In the genomic region with DNA sequence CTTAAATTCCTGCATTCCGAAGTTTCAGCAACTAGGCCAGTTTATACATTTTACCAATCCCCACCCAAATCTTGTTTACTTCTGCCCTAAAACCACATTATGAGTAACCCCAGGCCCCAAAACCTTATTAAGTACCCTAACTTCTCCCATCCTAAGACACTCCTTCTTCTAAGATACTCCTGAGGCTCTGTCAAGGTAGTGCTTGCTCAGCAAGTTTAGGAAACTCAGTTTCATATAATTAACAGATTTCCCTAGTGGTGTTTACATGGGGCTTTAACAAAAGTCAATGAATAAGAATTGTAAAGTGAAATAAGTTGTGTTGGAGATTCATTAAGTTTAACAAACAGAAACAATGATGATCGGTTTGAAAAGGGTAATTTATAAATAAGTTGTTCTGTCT, we compare ENCODE assay signal across 17 cellular contexts.
DNase-seq lines count a peak whose midpoint lies in the region; ATAC-seq, FAIRE-seq and TF ChIP-seq lines count a peak whose summit lies in the region.
"Had no signal": no experiment of that assay in that cellular context is flagged by ENCODE, and none has a peak within 500 bp of the region (broad histone marks: within the 10 kb centered on the region; RNA-seq: fewer than 3 reads in every experiment).

No MANE protein-coding gene starts in this region.

- no peak for TF ChIP-seq EP300 in K562 (IDR thresholded peaks at IDR 0.05; ENCODE audit: low read length)

- TF ChIP-seq CTCF in KMS-11 (conservative IDR thresholded peaks at IDR 0.05; ENCODE audit: low read depth, low read length) (no peak), K562 (IDR thresholded peaks at IDR 0.05 in 2 of 3, conservative IDR thresholded peaks at IDR 0.05 in 1 of 3; ENCODE audit: insufficient read depth in 2 of 3, low read depth in 1 of 3, low read length in 3 of 3) (no peak), gastrocnemius medialis (IDR thresholded peaks at IDR 0.05 in 4 of 5, conservative IDR thresholded peaks at IDR 0.05 in 1 of 5) (no peak), smooth muscle cell (IDR thresholded peaks at IDR 0.05; ENCODE audit: borderline replicate concordance, insufficient read depth, poor library complexity, severe bottlenecking) (no peak)

- no peak for FAIRE-seq in K562 (lab: Jason Lieb, UNC)
- FAIRE-seq: G401.6 had no signal

- H3K9ac ChIP-seq in KMS-11: no peak overlapping the region
- no peak overlapping the region for H3K9ac ChIP-seq in K562 (ENCODE audit: insufficient read depth in 1 of 2, low read depth in 2 of 2, low read length in 2 of 2)
- H3K9ac ChIP-seq in smooth muscle cell (ENCODE audit: low read depth): no peak overlapping the region
- H3K9ac ChIP-seq: BLaER1 treated with 17β-estradiol and CSF1 and Interleukin-3, amounts not matched to agents 10 nM and 100 nM had no signal

- peaks cover 11% of the 10 kb centered on the region for H3K4me1 Mint-ChIP-seq in T-helper 2 cell treated with Interferon-gamma antibody and Interleukin-4, amounts not matched to agents 5 μg/mL and 100 μg/mL, for 36 hours (ENCODE audit: low read depth)

- H4K20me1 ChIP-seq in KMS-11 (ENCODE audit: insufficient read depth) (no peaks in the 10 kb centered on the region), K562 (replicated peaks; ENCODE audit: control insufficient read depth, insufficient read depth, low read length) (no peaks in the 10 kb centered on the region), smooth muscle cell (ENCODE audit: low read depth) (no peaks in the 10 kb centered on the region)

- CTCF ChIA-PET in K562 (lab: Yijun Ruan, JAX; ENCODE audit: low intra/inter-chr PET ratio): no interaction called here

- TF ChIP-seq POLR2A in K562 (conservative IDR thresholded peaks at IDR 0.05): no peak
- no peak for TF ChIP-seq POLR2A in gastrocnemius medialis (IDR thresholded peaks at IDR 0.05)

- H3K27me3 Mint-ChIP-seq in T-helper 2 cell treated with Interferon-gamma antibody and Interleukin-4, amounts not matched to agents 5 μg/mL and 100 μg/mL, for 36 hours (ENCODE audit: low read depth): peaks cover 22% of the 10 kb centered on the region

- no peaks in the 10 kb centered on the region for H3F3A ChIP-seq in smooth muscle cell (ENCODE audit: low read depth)

- in situ Hi-C loops in K562 (cut with MboI): no loop called here
- in situ Hi-C loops in gastrocnemius medialis (cut with MboI; ENCODE audit: low sequenced_read_pairs in 4 of 4): no loop called here

- no peak for DNase-seq in T-helper 2 cell treated with Interferon-gamma antibody and Interleukin-4, amounts not matched to agents 5 μg/mL and 100 μg/mL, for 36 hours (ENCODE audit: low spot score)
- DNase-seq in T-helper 2 cell (no peak), K562 (ENCODE audit: extremely low read depth in 1 of 4, low spot score in 3 of 4) (no peak), gastrocnemius medialis (no peak), smooth muscle cell (lab: John Stamatoyannopoulos, UW; ENCODE audit: unreplicated experiment) (no peak)
- DNase-seq in activated naive CD4-positive, alpha-beta T cell treated with anti-CD3 and anti-CD28 coated beads, Interleukin-2, amount 50 U/mL, for 72 hours (ENCODE audit: low spot score in 2 of 2): no peak
- DNase-seq in stimulated activated CD4-positive, alpha-beta T cell treated with anti-CD3 and anti-CD28 coated beads, Interleukin-2, amount 100 ng/mL, for 24 hours: no peak
- DNase-seq: 8988T, DMS79 treated with DMSO at 0.1 percent for 48 hours, H7, Kasumi-1, NCI-H1417 treated with DMSO at 0.1 percent for 48 hours, NCI-H2029, NCI-H2171 treated with DMSO at 0.1 percent for 48 hours had no signal

- no peaks in the 10 kb centered on the region for H3K36me3 Mint-ChIP-seq in T-helper 2 cell treated with Interferon-gamma antibody and Interleukin-4, amounts not matched to agents 5 μg/mL and 100 μg/mL, for 36 hours (ENCODE audit: low read depth)
- H3K36me3 Mint-ChIP-seq in activated naive CD4-positive, alpha-beta T cell treated with anti-CD3 and anti-CD28 coated beads, Interleukin-2, amount 50 U/mL, for 72 hours: no peaks in the 10 kb centered on the region

- WGBS in K562 (ENCODE audit: insufficient coverage, low coverage, missing lambda C conversion rate): 86% methylated on average over 2 of the region's 2 CpGs
- 96% methylated on average over 2 of the region's 2 CpGs for WGBS in smooth muscle cell (ENCODE audit: low lambda C conversion rate)

- POLR2A ChIA-PET in K562 (lab: Yijun Ruan, JAX): no interaction called here

- H3K4me3 ChIP-seq in KMS-11 (IDR thresholded peaks at IDR 0.05; ENCODE audit: insufficient read depth, low read depth, low read length): no peak overlapping the region
- H3K4me3 ChIP-seq in K562: no peak overlapping the region
- H3K4me3 ChIP-seq in gastrocnemius medialis: no peak overlapping the region
- H3K4me3 ChIP-seq in smooth muscle cell: no peak overlapping the region
- H3K4me3 ChIP-seq: BLaER1 treated with 17β-estradiol and CSF1 and Interleukin-3, amounts not matched to agents 10 nM and 100 nM had no signal

- H3K27me3 ChIP-seq in KMS-11 (ENCODE audit: insufficient read depth, low read depth) (no peaks in the 10 kb centered on the region), K562 (ENCODE audit: control insufficient read depth in 2 of 2, insufficient read depth in 2 of 2, low read length in 2 of 2) (no peaks in the 10 kb centered on the region), gastrocnemius medialis (no peaks in the 10 kb centered on the region), smooth muscle cell (ENCODE audit: low read depth) (no peaks in the 10 kb centered on the region)
- H3K27me3 ChIP-seq: BLaER1 treated with 17β-estradiol and CSF1 and Interleukin-3, amounts not matched to agents 10 nM and 100 nM had no signal

- intact Hi-C loops in K562 (cut with micrococcal nuclease): loop anchor here (5.0 to 10.0 kb wide), 2 partner anchors 79 to 222 kb away; a partner anchor contains a TSS
- intact Hi-C loops in gastrocnemius medialis (cut with DNase I; ENCODE audit: low total_unique reads): no loop called here

- peaks cover 68% of the 10 kb centered on the region for H3K4me1 ChIP-seq in KMS-11 (ENCODE audit: low read depth, poor library complexity, severe bottlenecking)
- H3K4me1 ChIP-seq in K562 (replicated peaks in 1 of 2; ENCODE audit: control insufficient read depth in 2 of 2, insufficient read depth in 2 of 2, low read length in 2 of 2): no peaks in the 10 kb centered on the region; a peak in 1 of 5 replicates
- H3K4me1 ChIP-seq in gastrocnemius medialis: peaks cover 8 to 13% of the 10 kb centered on the region in 2 donors
- H3K4me1 ChIP-seq in smooth muscle cell (ENCODE audit: low read depth): no peaks in the 10 kb centered on the region

- H3K9me3 ChIP-seq in K562 (replicated peaks; ENCODE audit: control insufficient read depth, insufficient read depth, low read depth, low read length) (no peaks in the 10 kb centered on the region), gastrocnemius medialis (no peaks in the 10 kb centered on the region), smooth muscle cell (replicated peaks; ENCODE audit: low read depth) (no peaks in the 10 kb centered on the region)

- ATAC-seq in K562: no peak
- ATAC-seq in gastrocnemius medialis: no peak
- ATAC-seq in activated naive CD4-positive, alpha-beta T cell treated with anti-CD3 and anti-CD28 coated beads, Interleukin-2, amount 50 U/mL, for 72 hours: no peak

- no peaks in the 10 kb centered on the region for H3K9me1 ChIP-seq in K562 (ENCODE audit: control insufficient read depth, insufficient read depth, low read length)

- no peak for TF ChIP-seq RAD21 in K562 (CRISPR knock-in tag; conservative IDR thresholded peaks at IDR 0.05 in 1 of 2, IDR thresholded peaks at IDR 0.05 in 1 of 2)

- H3K27ac Mint-ChIP-seq in T-helper 2 cell treated with Interferon-gamma antibody and Interleukin-4, amounts not matched to agents 5 μg/mL and 100 μg/mL, for 36 hours: peak overlapping the region; percentile 0
- H3K27ac Mint-ChIP-seq in activated naive CD4-positive, alpha-beta T cell treated with anti-CD3 and anti-CD28 coated beads, Interleukin-2, amount 50 U/mL, for 72 hours: no peak overlapping the region

- H3K27ac ChIP-seq in KMS-11 (peak overlapping the region; percentile 82), K562 (ENCODE audit: extremely low read depth, low read depth, low read length) (no peak overlapping the region), gastrocnemius medialis (peak overlapping the region in 3 of 4 donors; percentile 12 to 49 (median 36)), smooth muscle cell (ENCODE audit: low read depth) (no peak overlapping the region)
- H3K27ac ChIP-seq: BLaER1 treated with 17β-estradiol and CSF1 and Interleukin-3, amounts not matched to agents 10 nM and 100 nM had no signal

- H3K4me2 ChIP-seq in KMS-11 (peak overlapping the region; percentile 51), K562 (ENCODE audit: insufficient read depth, low read length) (no peak overlapping the region), smooth muscle cell (no peak overlapping the region)
- H3K4me2 ChIP-seq: BLaER1 treated with 17β-estradiol and CSF1 and Interleukin-3, amounts not matched to agents 10 nM and 100 nM had no signal

- H2AFZ ChIP-seq in KMS-11 (ENCODE audit: low read depth) (no peak overlapping the region), K562 (ENCODE audit: low read depth, low read length) (no peak overlapping the region), smooth muscle cell (ENCODE audit: low read depth) (no peak overlapping the region)

- H3K36me3 ChIP-seq in KMS-11 (ENCODE audit: insufficient read depth) (no peaks in the 10 kb centered on the region), K562 (ENCODE audit: control insufficient read depth, insufficient read depth, low read length) (no peaks in the 10 kb centered on the region), gastrocnemius medialis (no peaks in the 10 kb centered on the region), smooth muscle cell (ENCODE audit: low read depth) (no peaks in the 10 kb centered on the region)

- H3K4me3 Mint-ChIP-seq in T-helper 2 cell treated with Interferon-gamma antibody and Interleukin-4, amounts not matched to agents 5 μg/mL and 100 μg/mL, for 36 hours: peak overlapping the region; percentile 1

- H3K79me2 ChIP-seq in KMS-11 (ENCODE audit: insufficient read depth, low read depth) (no peaks in the 10 kb centered on the region; the same call in 1 of the 2 replicates), K562 (ENCODE audit: control insufficient read depth, insufficient read depth, low read length) (no peaks in the 10 kb centered on the region), smooth muscle cell (ENCODE audit: low read depth) (no peaks in the 10 kb centered on the region)

- BruUV-seq in K562 (replicated peaks; lab: Mats Ljungman, UMichigan): no TSS peak

- no peaks in the 10 kb centered on the region for H3K9me3 Mint-ChIP-seq in T-helper 2 cell treated with Interferon-gamma antibody and Interleukin-4, amounts not matched to agents 5 μg/mL and 100 μg/mL, for 36 hours
- H3K9me3 Mint-ChIP-seq in activated naive CD4-positive, alpha-beta T cell treated with anti-CD3 and anti-CD28 coated beads, Interleukin-2, amount 50 U/mL, for 72 hours: no peaks in the 10 kb centered on the region

TF ChIP-seq in K562, 482 proteins besides CTCF, POLR2A, EP300 and RAD21 (continues in another document):
- no peak for TF ChIP-seq XRCC3 (IDR thresholded peaks at IDR 0.05)
- no peak for TF ChIP-seq BACH1 (tag; IDR thresholded peaks at IDR 0.05)
- TF ChIP-seq ZNF316 (IDR thresholded peaks at IDR 0.05): peak; percentile 79
- no peak for TF ChIP-seq ZNF589 (CRISPR knock-in tag; IDR thresholded peaks at IDR 0.05; ENCODE audit: low read depth)

Comparison
In these comparisons a context has a peak if more than half of its experiments do, and no peak if none do; other contexts are left out.
1. H3K27ac ChIP-seq: peak in KMS-11 (single experiment) and gastrocnemius medialis (3 of 4); none in K562 (single experiment) and smooth muscle cell (single experiment).